7 cellular contexts compared by ENCODE assay signal in genomic region chr10:35639651-35640311, GRCh38. TPM values are rescaled to one million over a fixed set of nuclear protein-coding genes. Genes with fewer than 3 reads are reported as not detected.
A peak's percentile ranks its signal among the peaks of the same experiment; 100 is the strongest.
DNase-seq lines count a peak whose midpoint lies in the region; ATAC-seq and TF ChIP-seq lines count a peak whose summit lies in the region.

No MANE protein-coding gene starts in this region.

- H3K9me3 ChIP-seq in HEK293 (ENCODE audit: control insufficient read depth, insufficient read depth, low read depth, low read length) (no peaks in the 10 kb centered on the region), iPS-18c (ENCODE audit: control insufficient read depth, insufficient read depth, low read length) (no peaks in the 10 kb centered on the region)

- H3K4me3 Mint-ChIP-seq in activated naive CD8-positive, alpha-beta T cell treated with anti-CD3 and anti-CD28 coated beads for 36 hours: peak overlapping the region; percentile 50

- peaks cover 6% of the 10 kb centered on the region for H3K4me1 ChIP-seq in HEK293 (ENCODE audit: control insufficient read depth, insufficient read depth, low read length)

- H3K36me3 Mint-ChIP-seq in activated naive CD8-positive, alpha-beta T cell treated with anti-CD3 and anti-CD28 coated beads for 36 hours: no peaks in the 10 kb centered on the region

- peaks cover 0 to 6% of the 10 kb centered on the region in 2 experiments; a peak in 1 of 3 replicates for H3K36me3 ChIP-seq in HEK293 (ENCODE audit: control insufficient read depth in 2 of 2, insufficient read depth in 1 of 2, low read length in 2 of 2)

- H3K9me3 Mint-ChIP-seq in activated naive CD8-positive, alpha-beta T cell treated with anti-CD3 and anti-CD28 coated beads for 36 hours: no peaks in the 10 kb centered on the region

- H3K4me1 Mint-ChIP-seq in activated naive CD8-positive, alpha-beta T cell treated with anti-CD3 and anti-CD28 coated beads for 36 hours: peaks cover 21% of the 10 kb centered on the region

- CTCF ChIA-PET in HEK293 (lab: Yijun Ruan, JAX): interaction anchor here (1.2 to 1.4 kb wide), 2 partner anchors 1086 to 1132 kb away, joined by 3 to 5 read pairs; no protein-coding TSS in a partner anchor

- POLR2A ChIA-PET in HEK293 (lab: Yijun Ruan, JAX): no interaction called here

- H3K27me3 Mint-ChIP-seq in activated naive CD8-positive, alpha-beta T cell treated with anti-CD3 and anti-CD28 coated beads for 36 hours: peaks cover 71% of the 10 kb centered on the region

- peak overlapping the region; percentile 18 for H3K4me3 ChIP-seq in HEK293 (ENCODE audit: low read depth, low read length)
- H3K4me3 ChIP-seq in iPS-18c (ENCODE audit: insufficient read depth, low read depth, low read length): peak overlapping the region; percentile 61

- no peak for ATAC-seq in stimulated activated naive CD8-positive, alpha-beta T cell treated with anti-CD3 and anti-CD28 coated beads, Interleukin-15, Interleukin-2, amounts not matched to agents 100 U/mL and 50 U/mL, for 24 hours

- TF ChIP-seq CTCF in HEK293 (tag by site-specific recombination; IDR thresholded peaks at IDR 0.05): no peak

- H3K27ac ChIP-seq in HEK293 (ENCODE audit: extremely low read depth, low read depth, low read length): no peak overlapping the region

- no peak overlapping the region for H3K27ac Mint-ChIP-seq in activated naive CD8-positive, alpha-beta T cell treated with anti-CD3 and anti-CD28 coated beads for 36 hours

- DNase-seq in activated naive CD8-positive, alpha-beta T cell treated with anti-CD3 and anti-CD28 coated beads for 36 hours: peak; percentile 6
- peak; percentile 9 for DNase-seq in stimulated activated naive CD8-positive, alpha-beta T cell treated with anti-CD3 and anti-CD28 coated beads, Interleukin-15, Interleukin-2, amounts not matched to agents 100 U/mL and 50 U/mL, for 24 hours
- DNase-seq in superior temporal gyrus (ENCODE audit: extremely low spot score) (no peak), LoVo (ENCODE audit: low spot score) (no peak), cerebellar cortex (ENCODE audit: low spot score) (no peak)

TF ChIP-seq in HEK293, 187 proteins besides CTCF, POLR2A, EP300 and RAD21:
- TF ChIP-seq ZBTB21 (tag by site-specific recombination; IDR thresholded peaks at IDR 0.05) (no peak), ZNF645 (tag by site-specific recombination; IDR thresholded peaks at IDR 0.05) (0 out of 2 replicates have a peak, but pooled peaks have one; percentile 76), ZNF202 (tag by site-specific recombination; IDR thresholded peaks at IDR 0.05; ENCODE audit: borderline replicate concordance) (0 out of 2 replicates have a peak, but pooled peaks have one; percentile 46), PBX3 (CRISPR knock-in tag; IDR thresholded peaks at IDR 0.05) (0 out of 2 replicates have a peak, but pooled peaks have one; percentile 33)

RNA-seq across cellular contexts. Expression of gene FZD8, which starts 2.3 kb away (rescaled TPM):
- under 1 TPM; 0.10 to 0.21 TPM for total RNA-seq in activated naive CD8-positive, alpha-beta T cell treated with anti-CD3 and anti-CD28 coated beads for 36 hours

RNA-seq across cellular contexts. Expression of gene GJD4, which starts 34.6 kb away (rescaled TPM):
- not detected for total RNA-seq in activated naive CD8-positive, alpha-beta T cell treated with anti-CD3 and anti-CD28 coated beads for 36 hours

Comparison
In these comparisons a context has a peak if more than half of its experiments do, and no peak if none do; other contexts are left out.
1. DNase-seq: peak in activated naive CD8-positive, alpha-beta T cell treated with anti-CD3 and anti-CD28 coated beads for 36 hours (single experiment) and stimulated activated naive CD8-positive, alpha-beta T cell treated with anti-CD3 and anti-CD28 coated beads, Interleukin-15, Interleukin-2, amounts not matched to agents 100 U/mL and 50 U/mL, for 24 hours (single experiment); none in superior temporal gyrus (single experiment), LoVo (single experiment) and cerebellar cortex (single experiment).